ENCODE assay signal across 1 cellular context in genomic region chr12:100295764-100296555, GRCh38.
TF ChIP-seq lines count a peak whose summit lies in the region.

No MANE protein-coding gene starts in this region.

TF ChIP-seq in SK-N-SH treated with all-trans-retinoic acid at 6 μM for 48 hours, 23 proteins besides CTCF, POLR2A, EP300 and RAD21 (continued from another document):
- no peak for TF ChIP-seq CSDC2 (CRISPR knock-in tag; IDR thresholded peaks at IDR 0.05)
- no peak for TF ChIP-seq PPARA (CRISPR knock-in tag; IDR thresholded peaks at IDR 0.05; ENCODE audit: borderline replicate concordance)
- no peak for TF ChIP-seq ZFP30 (CRISPR knock-in tag; IDR thresholded peaks at IDR 0.05)
- no peak for TF ChIP-seq ZFP3 (CRISPR knock-in tag; IDR thresholded peaks at IDR 0.05)
- no peak for TF ChIP-seq POU6F1 (CRISPR knock-in tag; IDR thresholded peaks at IDR 0.05; ENCODE audit: borderline replicate concordance, low read depth)
- TF ChIP-seq ZNF565 (CRISPR knock-in tag; conservative IDR thresholded peaks at IDR 0.05; ENCODE audit: low read depth), result no peak
- no peak for TF ChIP-seq TCF4 (CRISPR knock-in tag; IDR thresholded peaks at IDR 0.05; ENCODE audit: borderline replicate concordance)
- no peak for TF ChIP-seq ZNF8 (CRISPR knock-in tag; IDR thresholded peaks at IDR 0.05)
- no peak for TF ChIP-seq ISL1 (CRISPR knock-in tag; IDR thresholded peaks at IDR 0.05)
- TF ChIP-seq, protein P1, sequence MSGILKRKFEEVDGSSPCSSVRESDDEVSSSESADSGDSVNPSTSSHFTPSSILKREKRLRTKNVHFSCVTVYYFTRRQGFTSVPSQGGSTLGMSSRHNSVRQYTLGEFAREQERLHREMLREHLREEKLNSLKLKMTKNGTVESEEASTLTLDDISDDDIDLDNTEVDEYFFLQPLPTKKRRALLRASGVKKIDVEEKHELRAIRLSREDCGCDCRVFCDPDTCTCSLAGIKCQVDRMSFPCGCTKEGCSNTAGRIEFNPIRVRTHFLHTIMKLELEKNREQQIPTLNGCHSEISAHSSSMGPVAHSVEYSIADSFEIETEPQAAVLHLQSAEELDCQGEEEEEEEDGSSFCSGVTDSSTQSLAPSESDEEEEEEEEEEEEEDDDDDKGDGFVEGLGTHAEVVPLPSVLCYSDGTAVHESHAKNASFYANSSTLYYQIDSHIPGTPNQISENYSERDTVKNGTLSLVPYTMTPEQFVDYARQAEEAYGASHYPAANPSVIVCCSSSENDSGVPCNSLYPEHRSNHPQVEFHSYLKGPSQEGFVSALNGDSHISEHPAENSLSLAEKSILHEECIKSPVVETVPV (CRISPR knock-in tag; IDR thresholded peaks at IDR 0.05), result no peak
- TF ChIP-seq, protein P2, sequence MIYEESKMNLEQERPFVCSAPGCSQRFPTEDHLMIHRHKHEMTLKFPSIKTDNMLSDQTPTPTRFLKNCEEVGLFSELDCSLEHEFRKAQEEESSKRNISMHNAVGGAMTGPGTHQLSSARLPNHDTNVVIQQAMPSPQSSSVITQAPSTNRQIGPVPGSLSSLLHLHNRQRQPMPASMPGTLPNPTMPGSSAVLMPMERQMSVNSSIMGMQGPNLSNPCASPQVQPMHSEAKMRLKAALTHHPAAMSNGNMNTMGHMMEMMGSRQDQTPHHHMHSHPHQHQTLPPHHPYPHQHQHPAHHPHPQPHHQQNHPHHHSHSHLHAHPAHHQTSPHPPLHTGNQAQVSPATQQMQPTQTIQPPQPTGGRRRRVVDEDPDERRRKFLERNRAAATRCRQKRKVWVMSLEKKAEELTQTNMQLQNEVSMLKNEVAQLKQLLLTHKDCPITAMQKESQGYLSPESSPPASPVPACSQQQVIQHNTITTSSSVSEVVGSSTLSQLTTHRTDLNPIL (CRISPR knock-in tag; IDR thresholded peaks at IDR 0.05; ENCODE audit: low read depth), result no peak
TF ChIP-seq in SK-N-SH treated with all-trans-retinoic acid at 6 μM for 48 hours: peak in this region for 0.
